ENCODE assay signal across 12 cellular contexts in the genomic region with DNA sequence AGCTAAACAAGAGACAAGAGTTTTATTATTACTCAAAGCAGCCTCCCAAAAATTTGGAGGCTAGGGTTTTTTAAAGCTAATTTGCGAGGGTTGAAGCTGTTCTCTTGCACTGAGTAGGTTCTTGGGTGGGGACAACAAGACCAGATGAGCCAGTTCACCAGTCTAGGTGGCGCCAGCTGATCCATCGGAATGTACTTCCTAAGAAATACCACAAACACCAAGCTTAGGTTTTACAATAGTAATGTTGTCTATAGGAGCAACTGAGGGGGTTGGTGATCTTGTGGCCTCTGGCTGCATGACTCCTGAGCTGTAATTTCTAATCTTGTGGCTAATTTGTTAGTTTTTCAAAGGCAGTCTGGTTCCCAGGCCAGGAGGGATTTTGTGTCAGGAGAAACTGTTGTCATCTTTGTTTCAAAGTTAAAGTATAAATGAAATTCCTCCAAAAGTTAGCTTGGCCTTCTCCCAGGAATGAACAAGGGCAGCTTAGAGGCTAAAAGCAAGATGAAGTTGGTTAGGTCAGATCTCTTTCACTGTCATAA.
DNase-seq lines count a peak whose midpoint lies in the region; ATAC-seq and TF ChIP-seq lines count a peak whose summit lies in the region.
"Had no signal": no experiment of that assay in that cellular context is flagged by ENCODE, and none has a peak within 500 bp of the region (broad histone marks: within the 10 kb centered on the region; RNA-seq: fewer than 3 reads in every experiment).

No MANE protein-coding gene starts in this region.

- H3K4me1 Mint-ChIP-seq in activated CD4-positive, alpha-beta T cell treated with anti-CD3 and anti-CD28 coated beads for 36 hours = no peaks in the 10 kb centered on the region

- H3K4me3 ChIP-seq in HCT116 (replicated peaks in 1 of 2; ENCODE audit: low read depth in 1 of 2, low read length in 2 of 2) (no peak overlapping the region), fibroblast of villous mesenchyme (ENCODE audit: low read depth, low read length) (no peak overlapping the region)
- H3K4me3 ChIP-seq: coronary artery, left ventricle myocardium inferior had no signal

- no peaks in the 10 kb centered on the region for H3K27me3 ChIP-seq in HCT116 (ENCODE audit: insufficient read depth, low read length)

- peaks cover 4% of the 10 kb centered on the region for H3K27me3 Mint-ChIP-seq in activated CD4-positive, alpha-beta T cell treated with anti-CD3 and anti-CD28 coated beads for 36 hours

- no peaks in the 10 kb centered on the region for H4K20me1 ChIP-seq in HCT116 (ENCODE audit: insufficient read depth)

- no peak overlapping the region for H3K4me3 Mint-ChIP-seq in activated CD4-positive, alpha-beta T cell treated with anti-CD3 and anti-CD28 coated beads for 36 hours
- H3K4me3 Mint-ChIP-seq: activated naive CD4-positive, alpha-beta T cell treated with anti-CD3 and anti-CD28 coated beads for 36 hours had no signal

- POLR2A ChIA-PET in HCT116 (lab: Charles Lee) = interaction anchor here (1.1 kb wide), 1 partner anchor 37 kb away, joined by 4 read pairs; no protein-coding TSS in a partner anchor
- POLR2A ChIA-PET in activated CD4-positive, alpha-beta T cell treated with anti-CD3 and anti-CD28 coated beads for 36 hours (lab: Charles Lee) = no interaction called here

- H3K4me2 ChIP-seq in HCT116 (ENCODE audit: low read length) = peak overlapping the region; percentile 29

- H2AFZ ChIP-seq in HCT116 (ENCODE audit: low read depth, low read length, poor library complexity, severe bottlenecking) = peak overlapping the region; percentile 19

- H3K9me3 ChIP-seq in HCT116 (ENCODE audit: control insufficient read depth in 1 of 2, insufficient read depth in 1 of 2, low read depth in 1 of 2, low read length in 2 of 2) = 0 out of 4 replicates have a peak, but pooled peaks cover 0 to 6% of the 10 kb centered on the region in 2 experiments

- in situ Hi-C loops in SK-MEL-5 (cut with HindIII; ENCODE audit: low pct_unique_long_range_greater_than_20kb, low sequenced_read_pairs) = no loop called here

- CTCF ChIA-PET in HCT116 (lab: Charles Lee) = interaction anchor here (1.6 kb wide), 1 partner anchor 21 kb away, joined by 10 read pairs; no protein-coding TSS in a partner anchor
- CTCF ChIA-PET in activated CD4-positive, alpha-beta T cell treated with anti-CD3 and anti-CD28 coated beads for 36 hours (lab: Charles Lee) = interaction anchor here (0.5 to 1.1 kb wide), 3 partner anchors 21 to 760 kb away, joined by 3 to 6 read pairs (median 3); no protein-coding TSS in a partner anchor

- no peak for TF ChIP-seq POLR2A in HCT116 (IDR thresholded peaks at IDR 0.05; ENCODE audit: borderline replicate concordance, extremely low read depth, insufficient read depth, insufficient read length)

- no peak overlapping the region for H3K9ac ChIP-seq in HCT116 (ENCODE audit: low read length)

- BruUV-seq in HCT116 (replicated peaks; lab: Mats Ljungman, UMichigan) = no TSS peak

- H3K4me1 ChIP-seq in HCT116 (ENCODE audit: control insufficient read depth in 1 of 2, insufficient read depth in 2 of 2, low read length in 2 of 2) = peaks cover 7 to 17% of the 10 kb centered on the region in 2 experiments; a peak in 3 of 4 replicates

- no peaks in the 10 kb centered on the region for H3K79me2 ChIP-seq in HCT116 (ENCODE audit: insufficient read depth, low read length)

- H3K27ac ChIP-seq in HCT116 (ENCODE audit: low read depth, low read length) = no peak overlapping the region
- H3K27ac ChIP-seq: coronary artery, left ventricle myocardium inferior had no signal

- ATAC-seq in HCT116 (peak; percentile 64), GM18520 (IDR thresholded peaks at IDR 0.05; ENCODE audit: unreplicated experiment) (no peak)
- ATAC-seq in activated CD4-positive, alpha-beta T cell treated with anti-CD3 and anti-CD28 coated beads for 36 hours = no peak

- no peaks in the 10 kb centered on the region for H3K9me2 ChIP-seq in HCT116 (ENCODE audit: insufficient read depth)

- no peak overlapping the region for H3K27ac Mint-ChIP-seq in activated CD4-positive, alpha-beta T cell treated with anti-CD3 and anti-CD28 coated beads for 36 hours
- H3K27ac Mint-ChIP-seq: activated naive CD4-positive, alpha-beta T cell treated with anti-CD3 and anti-CD28 coated beads for 36 hours had no signal

- peak; percentile 6; the same call in 1 of the 2 replicates for TF ChIP-seq RAD21 in HCT116 (IDR thresholded peaks at IDR 0.05; ENCODE audit: low read depth)

- intact Hi-C loops in HCT116 (cut with micrococcal nuclease) = no loop called here
- intact Hi-C loops in activated CD4-positive, alpha-beta T cell treated with anti-CD3 and anti-CD28 coated beads for 36 hours (cut with DNase I, micrococcal nuclease) = no loop called here

- no peaks in the 10 kb centered on the region for H3K9me3 Mint-ChIP-seq in activated CD4-positive, alpha-beta T cell treated with anti-CD3 and anti-CD28 coated beads for 36 hours (ENCODE audit: low read depth)
- H3K9me3 Mint-ChIP-seq: activated naive CD4-positive, alpha-beta T cell treated with anti-CD3 and anti-CD28 coated beads for 36 hours had no signal

- no peaks in the 10 kb centered on the region for H3K36me3 ChIP-seq in HCT116 (ENCODE audit: control insufficient read depth in 1 of 2, insufficient read depth in 2 of 2, low read length in 2 of 2)
- H3K36me3 ChIP-seq: left ventricle myocardium inferior had no signal

- peak; percentile 18 for DNase-seq in HCT116 (ENCODE audit: low read depth, low spot score)
- peak; percentile 70 for DNase-seq in SK-MEL-5 (ENCODE audit: low read depth, low spot score)
- peak; percentile 25 for DNase-seq in fibroblast of villous mesenchyme (ENCODE audit: low read depth)
- DNase-seq in pulmonary artery endothelial cell (ENCODE audit: low read depth, low spot score) = peak; percentile 44
- DNase-seq in activated CD4-positive, alpha-beta T cell treated with anti-CD3 and anti-CD28 coated beads for 36 hours = no peak
- DNase-seq in NCI-H146 (lab: John Stamatoyannopoulos, UW) = no peak
- DNase-seq: activated CD8-positive, alpha-beta memory T cell treated with anti-CD3 and anti-CD28 coated beads for 24 hours; activated naive CD4-positive, alpha-beta T cell treated with anti-CD3 and anti-CD28 coated beads for 36 hours; left ventricle myocardium inferior; small intestine had no signal

- H3K36me3 Mint-ChIP-seq in activated CD4-positive, alpha-beta T cell treated with anti-CD3 and anti-CD28 coated beads for 36 hours (ENCODE audit: low read depth) = no peaks in the 10 kb centered on the region

- TF ChIP-seq CTCF in HCT116 (IDR thresholded peaks at IDR 0.05 in 2 of 3, conservative IDR thresholded peaks at IDR 0.05 in 1 of 3; ENCODE audit: borderline replicate concordance in 1 of 3, insufficient read depth in 1 of 3, low read depth in 2 of 3, low read length in 2 of 3) = no peak
- peak; percentile 5 for TF ChIP-seq CTCF in fibroblast of villous mesenchyme (IDR thresholded peaks at IDR 0.05; ENCODE audit: insufficient read depth, low read depth, low read length)

- RAD21 ChIA-PET in HCT116 (lab: Charles Lee; ENCODE audit: low non-redundant PET in 1 of 2, low total read pairs in 2 of 2, uncharacterized antibody in 2 of 2, unreplicated experiment in 2 of 2) = no interaction called here

TF ChIP-seq in HCT116, 20 proteins besides CTCF, POLR2A, EP300 and RAD21:
- TF ChIP-seq JUND (IDR thresholded peaks at IDR 0.05) (no peak), CEBPB (IDR thresholded peaks at IDR 0.05; ENCODE audit: low read depth) (no peak), YY1 (IDR thresholded peaks at IDR 0.05; ENCODE audit: extremely low read depth, insufficient replicate concordance, low read depth, low read length) (no peak), ELF1 (IDR thresholded peaks at IDR 0.05; ENCODE audit: borderline replicate concordance, low read depth) (no peak), SRF (IDR thresholded peaks at IDR 0.05; ENCODE audit: low read depth) (no peak), EZH2 (IDR thresholded peaks at IDR 0.05) (no peak), ZNF274 (IDR thresholded peaks at IDR 0.05; ENCODE audit: low read depth, low read length) (no peak)
- TF ChIP-seq, protein P1, sequence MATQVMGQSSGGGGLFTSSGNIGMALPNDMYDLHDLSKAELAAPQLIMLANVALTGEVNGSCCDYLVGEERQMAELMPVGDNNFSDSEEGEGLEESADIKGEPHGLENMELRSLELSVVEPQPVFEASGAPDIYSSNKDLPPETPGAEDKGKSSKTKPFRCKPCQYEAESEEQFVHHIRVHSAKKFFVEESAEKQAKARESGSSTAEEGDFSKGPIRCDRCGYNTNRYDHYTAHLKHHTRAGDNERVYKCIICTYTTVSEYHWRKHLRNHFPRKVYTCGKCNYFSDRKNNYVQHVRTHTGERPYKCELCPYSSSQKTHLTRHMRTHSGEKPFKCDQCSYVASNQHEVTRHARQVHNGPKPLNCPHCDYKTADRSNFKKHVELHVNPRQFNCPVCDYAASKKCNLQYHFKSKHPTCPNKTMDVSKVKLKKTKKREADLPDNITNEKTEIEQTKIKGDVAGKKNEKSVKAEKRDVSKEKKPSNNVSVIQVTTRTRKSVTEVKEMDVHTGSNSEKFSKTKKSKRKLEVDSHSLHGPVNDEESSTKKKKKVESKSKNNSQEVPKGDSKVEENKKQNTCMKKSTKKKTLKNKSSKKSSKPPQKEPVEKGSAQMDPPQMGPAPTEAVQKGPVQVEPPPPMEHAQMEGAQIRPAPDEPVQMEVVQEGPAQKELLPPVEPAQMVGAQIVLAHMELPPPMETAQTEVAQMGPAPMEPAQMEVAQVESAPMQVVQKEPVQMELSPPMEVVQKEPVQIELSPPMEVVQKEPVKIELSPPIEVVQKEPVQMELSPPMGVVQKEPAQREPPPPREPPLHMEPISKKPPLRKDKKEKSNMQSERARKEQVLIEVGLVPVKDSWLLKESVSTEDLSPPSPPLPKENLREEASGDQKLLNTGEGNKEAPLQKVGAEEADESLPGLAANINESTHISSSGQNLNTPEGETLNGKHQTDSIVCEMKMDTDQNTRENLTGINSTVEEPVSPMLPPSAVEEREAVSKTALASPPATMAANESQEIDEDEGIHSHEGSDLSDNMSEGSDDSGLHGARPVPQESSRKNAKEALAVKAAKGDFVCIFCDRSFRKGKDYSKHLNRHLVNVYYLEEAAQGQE (IDR thresholded peaks at IDR 0.05; ENCODE audit: low read depth) = no peak
- TF ChIP-seq, protein P2, sequence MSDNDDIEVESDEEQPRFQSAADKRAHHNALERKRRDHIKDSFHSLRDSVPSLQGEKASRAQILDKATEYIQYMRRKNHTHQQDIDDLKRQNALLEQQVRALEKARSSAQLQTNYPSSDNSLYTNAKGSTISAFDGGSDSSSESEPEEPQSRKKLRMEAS (IDR thresholded peaks at IDR 0.05) = no peak

Comparison
In these comparisons a context has a peak if more than half of its experiments do, and no peak if none do; other contexts are left out.
1. DNase-seq: peak in HCT116 (single experiment), SK-MEL-5 (single experiment), fibroblast of villous mesenchyme (single experiment) and pulmonary artery endothelial cell (single experiment); none in activated CD4-positive, alpha-beta T cell treated with anti-CD3 and anti-CD28 coated beads for 36 hours (single experiment) and NCI-H146 (single experiment).